40 cellular contexts compared by ENCODE assay signal in the genomic region with DNA sequence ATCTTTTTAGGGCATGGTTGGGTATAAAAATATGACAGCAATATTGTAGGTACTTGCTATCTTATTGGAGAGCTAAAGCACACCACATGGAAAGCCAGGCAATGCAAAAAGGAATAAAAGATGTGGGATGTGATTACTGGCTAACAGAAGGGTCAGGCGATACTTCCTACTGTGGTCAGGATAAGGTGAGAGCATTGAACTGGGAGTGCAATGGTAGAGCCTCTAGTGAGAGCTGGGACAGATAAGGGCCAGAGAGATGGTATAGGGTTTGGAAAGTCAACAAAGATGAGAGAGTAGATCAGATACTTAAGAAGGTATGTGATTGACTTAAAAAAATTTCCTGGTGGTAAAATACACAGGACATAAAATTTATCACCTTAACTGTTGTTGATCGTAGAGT.
"Had no signal": no experiment of that assay in that cellular context is flagged by ENCODE, and none has a peak within 500 bp of the region (broad histone marks: within the 10 kb centered on the region; RNA-seq: fewer than 3 reads in every experiment).

No MANE protein-coding gene starts in this region.

- ATAC-seq: activated naive CD4-positive, alpha-beta T cell treated with anti-CD3 and anti-CD28 coated beads, Interleukin-2, amount 50 U/mL, for 72 hours; activated naive CD8-positive, alpha-beta T cell treated with anti-CD3 and anti-CD28 coated beads, Interleukin-2, amount 50 U/mL, for 24 hours; activated T-cell treated with anti-CD3 and anti-CD28 coated beads, Interleukin-2, amount 50 U/mL, for 4 hours; activated T-cell treated with anti-CD3 and anti-CD28 coated beads, Interleukin-2, amount 50 U/mL, for 72 hours; activated T-helper 17 cell treated with anti-CD3 and anti-CD28 coated beads, Interleukin-2, amount 50 U/mL, for 72 hours; body of pancreas had no signal

- H3K4me1 Mint-ChIP-seq: activated naive CD4-positive, alpha-beta T cell treated with anti-CD3 and anti-CD28 coated beads, Interleukin-2, amount 10 ng/mL, durations not matched to agents 7 days and 5 days; activated naive CD4-positive, alpha-beta T cell treated with anti-CD3 and anti-CD28 coated beads, Interleukin-2, amount 50 U/mL, for 24 hours; activated naive CD8-positive, alpha-beta T cell treated with anti-CD3 and anti-CD28 coated beads for 36 hours; activated naive CD8-positive, alpha-beta T cell treated with anti-CD3 and anti-CD28 coated beads, Interleukin-2, amount 10 ng/mL, durations not matched to agents 7 days and 5 days; activated naive CD8-positive, alpha-beta T cell treated with anti-CD3 and anti-CD28 coated beads, Interleukin-2, amount 50 U/mL, for 24 hours; activated T-helper 17 cell treated with anti-CD3 and anti-CD28 coated beads, Interleukin-2, amount 50 U/mL, for 72 hours; central memory CD8-positive, alpha-beta T cell had no signal

- H3K4me3 Mint-ChIP-seq: activated naive CD4-positive, alpha-beta T cell treated with anti-CD3 and anti-CD28 coated beads for 36 hours; activated naive CD4-positive, alpha-beta T cell treated with anti-CD3 and anti-CD28 coated beads, Interleukin-2, amount 10 ng/mL, durations not matched to agents 7 days and 5 days; activated naive CD4-positive, alpha-beta T cell treated with anti-CD3 and anti-CD28 coated beads, Interleukin-2, amount 50 U/mL, for 24 hours; activated naive CD8-positive, alpha-beta T cell; activated naive CD8-positive, alpha-beta T cell treated with anti-CD3 and anti-CD28 coated beads for 36 hours; activated naive CD8-positive, alpha-beta T cell treated with anti-CD3 and anti-CD28 coated beads, Interleukin-2, amount 10 ng/mL, durations not matched to agents 7 days and 5 days; activated naive CD8-positive, alpha-beta T cell treated with anti-CD3 and anti-CD28 coated beads, Interleukin-2, amount 50 U/mL, for 24 hours; activated T-cell treated with anti-CD3 and anti-CD28 coated beads, Interleukin-2, amount 50 U/mL, for 24 hours; activated T-cell treated with anti-CD3 and anti-CD28 coated beads, Interleukin-2, amount 50 U/mL, for 4 hours; activated T-cell treated with anti-CD3 and anti-CD28 coated beads, Interleukin-2, amount 50 U/mL, for 72 hours; activated T-helper 1 cell treated with anti-CD3 and anti-CD28 coated beads, Interleukin-12 subunit alpha, Interleukin-12 subunit beta, Interleukin-2, Interleukin-4 antibody, amounts not matched to agents 30 ng/mL and 10 ng/mL and 1 ng/mL, durations not matched to agents 14 hours and 24 hours and 36 hours; activated T-helper 17 cell treated with anti-CD3 and anti-CD28 coated beads, Interleukin-2, amount 50 U/mL, for 72 hours; brain; central memory CD8-positive, alpha-beta T cell had no signal

- H3K4me3 ChIP-seq: adrenal gland, ascending aorta, body of pancreas, breast epithelium, cardiac muscle cell had no signal

- H3K27ac Mint-ChIP-seq: activated naive CD4-positive, alpha-beta T cell treated with anti-CD3 and anti-CD28 coated beads for 36 hours; activated naive CD4-positive, alpha-beta T cell treated with anti-CD3 and anti-CD28 coated beads, Interleukin-2, amount 10 ng/mL, durations not matched to agents 7 days and 5 days; activated naive CD4-positive, alpha-beta T cell treated with anti-CD3 and anti-CD28 coated beads, Interleukin-2, amount 50 U/mL, for 24 hours; activated naive CD4-positive, alpha-beta T cell treated with anti-CD3 and anti-CD28 coated beads, Interleukin-2, amount 50 U/mL, for 72 hours; activated naive CD8-positive, alpha-beta T cell; activated naive CD8-positive, alpha-beta T cell treated with anti-CD3 and anti-CD28 coated beads for 36 hours; activated naive CD8-positive, alpha-beta T cell treated with anti-CD3 and anti-CD28 coated beads, Interleukin-2, amount 10 ng/mL, durations not matched to agents 7 days and 5 days; activated naive CD8-positive, alpha-beta T cell treated with anti-CD3 and anti-CD28 coated beads, Interleukin-2, amount 50 U/mL, for 24 hours; activated T-cell treated with anti-CD3 and anti-CD28 coated beads, Interleukin-2, amount 50 U/mL, for 24 hours; activated T-cell treated with anti-CD3 and anti-CD28 coated beads, Interleukin-2, amount 50 U/mL, for 72 hours; activated T-helper 1 cell treated with anti-CD3 and anti-CD28 coated beads, Interleukin-12 subunit alpha, Interleukin-12 subunit beta, Interleukin-2, Interleukin-4 antibody, amounts not matched to agents 30 ng/mL and 10 ng/mL and 1 ng/mL, durations not matched to agents 14 hours and 24 hours and 36 hours; activated T-helper 17 cell treated with anti-CD3 and anti-CD28 coated beads, Interleukin-2, amount 50 U/mL, for 72 hours; activated T-helper 2 cell treated with anti-CD3 and anti-CD28 coated beads, Interferon-gamma antibody, Interleukin-2, Interleukin-4, amounts not matched to agents 10 μg/mL and 5 μg/mL and 100 μg/mL, durations not matched to agents 14 hours and 24 hours and 36 hours; brain had no signal

- H3K9me3 Mint-ChIP-seq: activated naive CD4-positive, alpha-beta T cell treated with anti-CD3 and anti-CD28 coated beads for 36 hours; activated naive CD4-positive, alpha-beta T cell treated with anti-CD3 and anti-CD28 coated beads, Interleukin-2, amount 10 ng/mL, durations not matched to agents 7 days and 5 days; activated naive CD4-positive, alpha-beta T cell treated with anti-CD3 and anti-CD28 coated beads, Interleukin-2, amount 50 U/mL, for 24 hours; activated naive CD8-positive, alpha-beta T cell treated with anti-CD3 and anti-CD28 coated beads for 36 hours; activated naive CD8-positive, alpha-beta T cell treated with anti-CD3 and anti-CD28 coated beads, Interleukin-2, amount 50 U/mL, for 24 hours; activated T-cell treated with anti-CD3 and anti-CD28 coated beads, Interleukin-2, amount 50 U/mL, for 24 hours; activated T-cell treated with anti-CD3 and anti-CD28 coated beads, Interleukin-2, amount 50 U/mL, for 4 hours; activated T-cell treated with anti-CD3 and anti-CD28 coated beads, Interleukin-2, amount 50 U/mL, for 72 hours; activated T-helper 1 cell treated with anti-CD3 and anti-CD28 coated beads, Interleukin-12 subunit alpha, Interleukin-12 subunit beta, Interleukin-2, Interleukin-4 antibody, amounts not matched to agents 30 ng/mL and 10 ng/mL and 1 ng/mL, durations not matched to agents 14 hours and 24 hours and 36 hours; activated T-helper 17 cell treated with anti-CD3 and anti-CD28 coated beads, Interleukin-2, amount 50 U/mL, for 72 hours; activated T-helper 2 cell treated with anti-CD3 and anti-CD28 coated beads, Interferon-gamma antibody, Interleukin-2, Interleukin-4, amounts not matched to agents 10 μg/mL and 5 μg/mL and 100 μg/mL, durations not matched to agents 14 hours and 24 hours and 36 hours; brain; central memory CD8-positive, alpha-beta T cell had no signal

- H3K27ac ChIP-seq: adrenal gland, ascending aorta, body of pancreas, brain microvascular endothelial cell, breast epithelium, cardiac muscle cell had no signal

- H3K27me3 ChIP-seq: adrenal gland, ascending aorta, body of pancreas, brain microvascular endothelial cell, breast epithelium, cardiac muscle cell had no signal

- H3K36me3 ChIP-seq: adrenal gland, ascending aorta, brain microvascular endothelial cell, breast epithelium, cardiac muscle cell had no signal

- FAIRE-seq: astrocyte, bronchial epithelial cell had no signal

- H3K9me3 ChIP-seq: adrenal gland, ascending aorta, body of pancreas, breast epithelium had no signal

- H3K4me1 ChIP-seq: ascending aorta, body of pancreas, breast epithelium had no signal

- H3K36me3 Mint-ChIP-seq: activated naive CD4-positive, alpha-beta T cell treated with anti-CD3 and anti-CD28 coated beads, Interleukin-2, amount 10 ng/mL, durations not matched to agents 7 days and 5 days; activated naive CD4-positive, alpha-beta T cell treated with anti-CD3 and anti-CD28 coated beads, Interleukin-2, amount 50 U/mL, for 24 hours; activated naive CD4-positive, alpha-beta T cell treated with anti-CD3 and anti-CD28 coated beads, Interleukin-2, amount 50 U/mL, for 72 hours; activated naive CD8-positive, alpha-beta T cell; activated naive CD8-positive, alpha-beta T cell treated with anti-CD3 and anti-CD28 coated beads for 36 hours; activated naive CD8-positive, alpha-beta T cell treated with anti-CD3 and anti-CD28 coated beads, Interleukin-2, amount 10 ng/mL, durations not matched to agents 7 days and 5 days; brain had no signal

- H3K27me3 Mint-ChIP-seq: activated naive CD4-positive, alpha-beta T cell treated with anti-CD3 and anti-CD28 coated beads, Interleukin-2, amount 50 U/mL, for 24 hours; activated T-cell treated with anti-CD3 and anti-CD28 coated beads, Interleukin-2, amount 50 U/mL, for 24 hours; activated T-helper 17 cell treated with anti-CD3 and anti-CD28 coated beads, Interleukin-2, amount 50 U/mL, for 72 hours; brain had no signal

- DNase-seq: activated effector memory CD4-positive, alpha-beta T cell treated with anti-CD3 and anti-CD28 coated beads, Interleukin-2, amount 50 U/mL, for 16 hours; activated effector memory CD4-positive, alpha-beta T cell treated with Interleukin-2 at 50 U/mL for 16 hours; activated gamma-delta T cell; activated gamma-delta T cell treated with Interleukin-2 at 50 U/mL for 16 hours; activated naive CD4-positive, alpha-beta T cell; activated naive CD4-positive, alpha-beta T cell treated with anti-CD3 and anti-CD28 coated beads for 36 hours; activated naive CD4-positive, alpha-beta T cell treated with anti-CD3 and anti-CD28 coated beads, Interleukin-2, amount 10 ng/mL, durations not matched to agents 7 days and 5 days; activated naive CD4-positive, alpha-beta T cell treated with anti-CD3 and anti-CD28 coated beads, Interleukin-2, amount 50 U/mL, for 16 hours; activated naive CD4-positive, alpha-beta T cell treated with Interleukin-2 at 50 U/mL for 16 hours; activated naive CD8-positive, alpha-beta T cell treated with anti-CD3 and anti-CD28 coated beads for 36 hours; activated naive CD8-positive, alpha-beta T cell treated with anti-CD3 and anti-CD28 coated beads, Interleukin-2, amount 10 ng/mL, durations not matched to agents 7 days and 5 days; activated naive CD8-positive, alpha-beta T cell treated with anti-CD3 and anti-CD28 coated beads, Interleukin-2, amount 50 U/mL, for 24 hours; activated T-cell treated with anti-CD3 and anti-CD28 coated beads, Interleukin-2, amount 50 U/mL, for 1 hour; activated T-cell treated with anti-CD3 and anti-CD28 coated beads, Interleukin-2, amount 50 U/mL, for 24 hours; activated T-cell treated with anti-CD3 and anti-CD28 coated beads, Interleukin-2, amount 50 U/mL, for 4 hours; activated T-cell treated with anti-CD3 and anti-CD28 coated beads, Interleukin-2, amount 50 U/mL, for 48 hours; activated T-cell treated with anti-CD3 and anti-CD28 coated beads, Interleukin-2, amount 50 U/mL, for 72 hours; adrenal gland; amniotic stem cell; amygdala; anterior cingulate cortex; aorta; body of pancreas; brain microvascular endothelial cell; caudate nucleus; central memory CD4-positive, alpha-beta T cell; cerebellar nuclear complex had no signal
